ENCODE assay signal across 33 cellular contexts in genomic region chr18:57834616-57835015, GRCh38. TPM values are rescaled to one million over a fixed set of nuclear protein-coding genes. Genes with fewer than 3 reads are reported as not detected.
"Had no signal": no experiment of that assay in that cellular context is flagged by ENCODE, and none has a peak within 500 bp of the region (broad histone marks: within the 10 kb centered on the region; RNA-seq: fewer than 3 reads in every experiment).

No MANE protein-coding gene starts in this region.

- H3K27me3 Mint-ChIP-seq: naive B cell had no signal

- H3K4me1 Mint-ChIP-seq: brain, mesothelial cell of epicardium, nephron progenitor cell had no signal

- H3K4me1 ChIP-seq: pancreas, prostate gland had no signal

- ATAC-seq: activated CD4-positive, CD25-positive, alpha-beta regulatory T cell treated with anti-CD3 and anti-CD28 coated beads, Interleukin-2, amount 50 U/mL, for 24 hours; sciatic nerve had no signal

- H3K36me3 ChIP-seq: adrenal gland, cardiac muscle cell, pancreas, prostate gland had no signal

- H3K27me3 ChIP-seq: adrenal gland, cardiac muscle cell, dorsolateral prefrontal cortex, pancreas had no signal

- H3K27ac ChIP-seq: adrenal gland, cardiac muscle cell, coronary artery, dorsolateral prefrontal cortex, pancreas, prostate gland, VCaP had no signal

- H3K27ac Mint-ChIP-seq: activated CD4-positive, alpha-beta memory T cell treated with anti-CD3 and anti-CD28 coated beads for 36 hours; brain; immature natural killer cell; mesothelial cell of epicardium; nephron progenitor cell had no signal

- H3K4me3 ChIP-seq: adrenal gland, cardiac muscle cell, coronary artery, dorsolateral prefrontal cortex, pancreas, prostate gland, smooth muscle cell had no signal

- DNase-seq: activated CD4-positive, alpha-beta memory T cell treated with anti-CD3 and anti-CD28 coated beads for 36 hours; activated CD8-positive, alpha-beta memory T cell treated with anti-CD3 and anti-CD28 coated beads, Interleukin-2, amount 50 U/mL, for 4 hours; activated effector memory CD4-positive, alpha-beta T cell treated with anti-CD3 and anti-CD28 coated beads, Interleukin-2, amount 50 U/mL, for 16 hours; activated T-cell treated with anti-CD3 and anti-CD28 coated beads, Interleukin-2, amount 50 U/mL, for 1 hour; adrenal gland; aorta; cerebellar nuclear complex; dorsolateral prefrontal cortex; effector memory CD4-positive, alpha-beta T cell; head of caudate nucleus; hypothalamus; immature natural killer cell; kidney; left colon; naive B cell; nephron progenitor cell; pancreas; retina; stimulated activated CD4-positive, alpha-beta T cell treated with anti-CD3 and anti-CD28 coated beads, Interleukin-4, amount 100 ng/mL, for 4 hours; stimulated activated naive CD4-positive, alpha-beta T cell; T-helper 1 cell; trophoblast cell had no signal

- H3K4me3 Mint-ChIP-seq: brain, mesothelial cell of epicardium, nephron progenitor cell had no signal

- H3K4me2 ChIP-seq: smooth muscle cell had no signal

- H3K9me3 ChIP-seq: adrenal gland, pancreas, prostate gland had no signal

RNA-seq across cellular contexts. Expression of gene ATP8B1, which starts 31.5 kb away (rescaled TPM):
- total RNA-seq: activated CD4-positive, alpha-beta memory T cell treated with anti-CD3 and anti-CD28 coated beads for 36 hours; activated CD4-positive, alpha-beta T cell treated with anti-CD3 and anti-CD28 coated beads, Interleukin-2, amount 10 ng/mL, durations not matched to agents 24 days and 14 days; activated naive CD4-positive, alpha-beta T cell treated with anti-CD3 and anti-CD28 coated beads for 36 hours had no signal
